Comparison of ENCODE assay signal across 8 cellular contexts in genomic region chr7:19708397-19709248, GRCh38. TPM values are rescaled to one million over a fixed set of nuclear protein-coding genes. Genes with fewer than 3 reads are reported as not detected.
DNase-seq lines count a peak whose midpoint lies in the region; ATAC-seq lines count a peak whose summit lies in the region.

Gene POLR1F (minus strand): TSS chr7:19709037. CDS start chr7:19709016, 21 bp downstream.

- H3K27me3 ChIP-seq in effector memory CD4-positive, alpha-beta T cell (replicated peaks; ENCODE audit: control insufficient read depth, insufficient read depth, low read length, poor library complexity, severe bottlenecking) = no peaks in the 10 kb centered on the region

- peak within 1 kb of the TSS; percentile 80 for H3K4me3 ChIP-seq in effector memory CD4-positive, alpha-beta T cell (ENCODE audit: insufficient read depth, low read depth, low read length, poor library complexity, severe bottlenecking)

- no peaks in the 10 kb centered on the region for H3K36me3 ChIP-seq in effector memory CD4-positive, alpha-beta T cell (ENCODE audit: control insufficient read depth, insufficient read depth, low read length)

- peaks cover 14% of the 10 kb centered on the region for H3K4me1 ChIP-seq in effector memory CD4-positive, alpha-beta T cell (ENCODE audit: control insufficient read depth, insufficient read depth, low read length, poor library complexity, severe bottlenecking)

- peak; percentile 93 for DNase-seq in COR-L47 (lab: John Stamatoyannopoulos, UW)
- DNase-seq in HS-5 (ENCODE audit: low read depth) = peak; percentile 99
- DNase-seq in NK-92 (lab: John Stamatoyannopoulos, UW; ENCODE audit: unreplicated experiment) = peak; percentile 26
- DNase-seq in activated CD8-positive, alpha-beta memory T cell treated with anti-CD3 and anti-CD28 coated beads for 1 hour (ENCODE audit: extremely low read depth in 1 of 2, low read depth in 1 of 2) = peak; percentile 80 to 87
- peak; percentile 84 to 90 (median 85) for DNase-seq in effector memory CD4-positive, alpha-beta T cell
- peak; percentile 95 to 96 for DNase-seq in lung microvascular endothelial cell (ENCODE audit: low read depth in 2 of 2)
- DNase-seq in stimulated activated CD4-positive, alpha-beta T cell treated with anti-CD3 and anti-CD28 coated beads, TNF-alpha, amount 100 ng/mL, for 48 hours (ENCODE audit: low read depth in 3 of 3) = peak; percentile 79 to 89 (median 88)

- H3K27ac ChIP-seq in effector memory CD4-positive, alpha-beta T cell (ENCODE audit: insufficient read depth, low read length, poor library complexity, severe bottlenecking) = peak within 1 kb of the TSS; percentile 78

- no peaks in the 10 kb centered on the region for H3K9me3 ChIP-seq in effector memory CD4-positive, alpha-beta T cell (ENCODE audit: control insufficient read depth, low read length)

- peak; percentile 98 for ATAC-seq in GM19468 (IDR thresholded peaks at IDR 0.05; ENCODE audit: extremely low read depth, unreplicated experiment)

RNA-seq across cellular contexts. Expression of gene POLR1F, which starts in this region (rescaled TPM):
- total RNA-seq in lung microvascular endothelial cell = 15.5 and 20.0 TPM in 2 replicates

Comparison
In these comparisons a context has a peak if more than half of its experiments do, and no peak if none do; other contexts are left out.
1. Peak in every context shown above with its lines: DNase-seq, ATAC-seq, H3K4me3 ChIP-seq and H3K27ac ChIP-seq.
2. DNase-seq: peak in every context shown above with its lines; median percentile 99 in HS-5; 96 in lung microvascular endothelial cell; 93 in COR-L47; 88 in stimulated activated CD4-positive, alpha-beta T cell treated with anti-CD3 and anti-CD28 coated beads, TNF-alpha, amount 100 ng/mL, for 48 hours; 85 in effector memory CD4-positive, alpha-beta T cell; 84 in activated CD8-positive, alpha-beta memory T cell treated with anti-CD3 and anti-CD28 coated beads for 1 hour; 26 in NK-92.